Comparison of ENCODE assay signal across 26 cellular contexts in the genomic region with DNA sequence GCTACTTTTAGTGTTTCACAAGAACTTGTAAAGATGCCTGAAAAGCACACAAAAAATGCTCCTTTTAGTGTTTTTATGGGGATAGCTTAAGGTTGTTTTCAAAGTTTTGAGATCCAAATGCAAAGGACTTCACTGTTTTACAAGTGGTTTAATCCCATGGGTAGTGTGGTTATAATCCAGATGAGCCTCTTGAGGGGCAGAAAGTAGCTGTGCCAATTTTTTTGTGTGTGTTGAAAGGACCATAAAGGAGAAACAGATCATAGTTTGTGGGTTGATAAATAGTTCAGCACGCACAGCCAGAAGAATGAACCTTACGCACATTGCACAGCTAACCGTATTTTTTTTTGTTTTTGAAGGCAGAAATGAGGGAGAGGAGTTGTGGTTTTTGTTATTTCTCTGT.
DNase-seq lines count a peak whose midpoint lies in the region; ATAC-seq and TF ChIP-seq lines count a peak whose summit lies in the region.
"Had no signal": no experiment of that assay in that cellular context is flagged by ENCODE, and none has a peak within 500 bp of the region (broad histone marks: within the 10 kb centered on the region; RNA-seq: fewer than 3 reads in every experiment).

No MANE protein-coding gene starts in this region.

- no peak for ATAC-seq in GM19035 (IDR thresholded peaks at IDR 0.05; ENCODE audit: unreplicated experiment)
- ATAC-seq: activated CD8-positive, alpha-beta T cell treated with anti-CD3 and anti-CD28 coated beads for 36 hours; activated T-helper 17 cell treated with anti-CD3 and anti-CD28 coated beads, Interleukin-2, amount 50 U/mL, for 72 hours; naive thymus-derived CD4-positive, alpha-beta T cell; SK-N-SH treated with all-trans-retinoic acid at 6 μM for 48 hours; T-helper 17 cell had no signal

- peaks cover 0 to 9% (median 2%) of the 10 kb centered on the region in 8 donors for H3K9me3 Mint-ChIP-seq in CD4-positive, alpha-beta memory T cell
- H3K9me3 Mint-ChIP-seq: activated CD8-positive, alpha-beta T cell treated with anti-CD3 and anti-CD28 coated beads for 36 hours had no signal

- H3K4me1 Mint-ChIP-seq in CD4-positive, alpha-beta memory T cell = no peaks in the 10 kb centered on the region
- H3K4me1 Mint-ChIP-seq: activated T-helper 17 cell treated with anti-CD3 and anti-CD28 coated beads, Interleukin-2, amount 50 U/mL, for 72 hours; CD14-positive monocyte; naive thymus-derived CD4-positive, alpha-beta T cell; T-helper 17 cell had no signal

- no peaks in the 10 kb centered on the region for H4K20me1 ChIP-seq in GM23248 (ENCODE audit: insufficient read depth)

- H3F3A ChIP-seq in GM23248 (ENCODE audit: insufficient read depth) = peaks cover 31% of the 10 kb centered on the region

- peak overlapping the region; percentile 52; the same call in 1 of the 2 replicates for H3K9ac ChIP-seq in GM23248
- peak overlapping the region; percentile 61 for H3K9ac ChIP-seq in mesenchymal stem cell (ENCODE audit: low read length)

- no peak overlapping the region for H4K8ac ChIP-seq in mesenchymal stem cell (ENCODE audit: low read length)

- no peak overlapping the region for H3K14ac ChIP-seq in mesenchymal stem cell (ENCODE audit: low read length in 2 of 2)

- 0 out of 2 replicates have a peak overlapping the region, but pooled peaks have one; percentile 4 for H2AFZ ChIP-seq in GM23248
- no peak overlapping the region for H2AFZ ChIP-seq in mesenchymal stem cell (ENCODE audit: low read depth, low read length)

- H3K9me3 ChIP-seq in GM23248 (ENCODE audit: low read depth) (no peaks in the 10 kb centered on the region), mesenchymal stem cell (ENCODE audit: control insufficient read depth, low read length) (no peaks in the 10 kb centered on the region)
- H3K9me3 ChIP-seq in CD4-positive, alpha-beta memory T cell (ENCODE audit: control insufficient read depth in 1 of 2, low read length in 2 of 2) = no peaks in the 10 kb centered on the region
- H3K9me3 ChIP-seq: colonic mucosa, tibial nerve had no signal

- in situ Hi-C loops in GM23248 (cut with MboI) (no loop called here), astrocyte of the spinal cord (cut with HindIII; ENCODE audit: low sequenced_read_pairs) (no loop called here)

- no peak overlapping the region for H3K23ac ChIP-seq in mesenchymal stem cell (ENCODE audit: low read length in 2 of 2)

- no peak overlapping the region for H2BK5ac ChIP-seq in mesenchymal stem cell (ENCODE audit: low read depth, low read length, poor library complexity, severe bottlenecking)

- H2BK15ac ChIP-seq in mesenchymal stem cell (ENCODE audit: low read depth, poor library complexity, severe bottlenecking) = no peak overlapping the region

- H3K79me2 ChIP-seq in GM23248 (ENCODE audit: insufficient read depth) = no peaks in the 10 kb centered on the region

- no peak overlapping the region for H2BK12ac ChIP-seq in mesenchymal stem cell (ENCODE audit: low read length in 2 of 2)

- peak; percentile 37 for DNase-seq in AG04449 (ENCODE audit: low read depth, low spot score)
- DNase-seq in GM23248 = peak; percentile 82
- DNase-seq in astrocyte of the spinal cord (ENCODE audit: low read depth, low spot score) = peak; percentile 39
- DNase-seq in mesenchymal stem cell = no peak
- no peak for DNase-seq in NCI-H1930 (lab: John Stamatoyannopoulos, UW)
- DNase-seq in CD4-positive, alpha-beta memory T cell = no peak
- DNase-seq in NCI-H526 (lab: John Stamatoyannopoulos, UW) = no peak
- DNase-seq: activated CD4-positive, CD25-positive, alpha-beta regulatory T cell treated with anti-CD3 and anti-CD28 coated beads, Interleukin-2, amount 50 U/mL, for 72 hours; activated CD8-positive, alpha-beta T cell treated with anti-CD3 and anti-CD28 coated beads for 36 hours; activated naive CD4-positive, alpha-beta T cell treated with anti-CD3 and anti-CD28 coated beads, Interleukin-2, amount 50 U/mL, for 16 hours; colonic mucosa; effector CD8-positive, alpha-beta T cell; EL; midbrain; naive thymus-derived CD4-positive, alpha-beta T cell; NCI-H1417; NCI-H2107; NCI-H446 treated with DMSO at 0.1 percent for 48 hours; occipital lobe; T-helper 17 cell had no signal

- CTCF ChIA-PET in AG04449 (lab: Yijun Ruan, JAX) = interaction anchor here (2.9 kb wide), 1 partner anchor 126 kb away, joined by 13 read pairs; a partner anchor contains a TSS
- CTCF ChIA-PET in CD4-positive, alpha-beta memory T cell (lab: Charles Lee; ENCODE audit: partially characterized antibody) = no interaction called here

- no peak overlapping the region for H3K4ac ChIP-seq in mesenchymal stem cell (ENCODE audit: low read depth in 1 of 2, low read length in 2 of 2)

- no peak overlapping the region for H2BK120ac ChIP-seq in mesenchymal stem cell (ENCODE audit: low read depth, low read length)

- intact Hi-C loops in CD4-positive, alpha-beta memory T cell (cut with micrococcal nuclease) = no loop called here

- no peak overlapping the region for H3K27ac Mint-ChIP-seq in CD4-positive, alpha-beta memory T cell
- H3K27ac Mint-ChIP-seq: activated CD8-positive, alpha-beta T cell treated with anti-CD3 and anti-CD28 coated beads for 36 hours; activated T-helper 17 cell treated with anti-CD3 and anti-CD28 coated beads, Interleukin-2, amount 50 U/mL, for 72 hours; CD14-positive monocyte; naive thymus-derived CD4-positive, alpha-beta T cell; T-helper 17 cell had no signal

- H4K91ac ChIP-seq in mesenchymal stem cell (ENCODE audit: low read length) = no peak overlapping the region

- POLR2A ChIA-PET in AG04449 (lab: Yijun Ruan, JAX) = no interaction called here
- POLR2A ChIA-PET in CD4-positive, alpha-beta memory T cell (lab: Charles Lee; ENCODE audit: partially characterized antibody) = no interaction called here

- H3K4me3 Mint-ChIP-seq in CD4-positive, alpha-beta memory T cell = no peak overlapping the region
- H3K4me3 Mint-ChIP-seq: activated CD8-positive, alpha-beta T cell treated with anti-CD3 and anti-CD28 coated beads for 36 hours; activated T-helper 17 cell treated with anti-CD3 and anti-CD28 coated beads, Interleukin-2, amount 50 U/mL, for 72 hours; CD14-positive monocyte; naive thymus-derived CD4-positive, alpha-beta T cell; T-helper 17 cell had no signal

- H3K4me3 ChIP-seq in AG04449 (ENCODE audit: low read depth, low read length) (no peak overlapping the region), GM23248 (peak overlapping the region; percentile 32), astrocyte of the spinal cord (ENCODE audit: low read depth, low read length) (no peak overlapping the region), mesenchymal stem cell (ENCODE audit: insufficient read depth in 1 of 2, low read depth in 1 of 2, low read length in 2 of 2) (no peak overlapping the region)
- H3K4me3 ChIP-seq in CD4-positive, alpha-beta memory T cell (ENCODE audit: low read length in 2 of 2) = no peak overlapping the region
- H3K4me3 ChIP-seq: cardiac muscle cell, colonic mucosa, tibial nerve had no signal

- H3K27me3 ChIP-seq in GM23248 (replicated peaks; ENCODE audit: insufficient read depth) (no peaks in the 10 kb centered on the region), mesenchymal stem cell (ENCODE audit: control insufficient read depth in 1 of 2, insufficient read depth in 1 of 2, low read length in 2 of 2) (no peaks in the 10 kb centered on the region)
- H3K27me3 ChIP-seq in CD4-positive, alpha-beta memory T cell (ENCODE audit: insufficient read depth, low read length) = no peaks in the 10 kb centered on the region
- H3K27me3 ChIP-seq: cardiac muscle cell, colonic mucosa, tibial nerve had no signal

- H3K4me1 ChIP-seq in GM23248 (ENCODE audit: insufficient read depth) (peaks cover 57% of the 10 kb centered on the region), mesenchymal stem cell (ENCODE audit: control insufficient read depth, insufficient read depth, low read depth, low read length) (no peaks in the 10 kb centered on the region)
- H3K4me1 ChIP-seq in CD4-positive, alpha-beta memory T cell (ENCODE audit: insufficient read depth, low read length) = no peaks in the 10 kb centered on the region
- H3K4me1 ChIP-seq: colonic mucosa had no signal

- H3K36me3 Mint-ChIP-seq in CD4-positive, alpha-beta memory T cell = no peaks in the 10 kb centered on the region
- H3K36me3 Mint-ChIP-seq: CD14-positive monocyte; naive thymus-derived CD4-positive, alpha-beta T cell had no signal

- H3K79me1 ChIP-seq in mesenchymal stem cell (replicated peaks; ENCODE audit: low read length, poor library complexity, severe bottlenecking) = no peaks in the 10 kb centered on the region

- peak overlapping the region; percentile 65 for H3K27ac ChIP-seq in GM23248
- H3K27ac ChIP-seq in mesenchymal stem cell (ENCODE audit: low read length, poor library complexity, severe bottlenecking) = no peak overlapping the region
- H3K27ac ChIP-seq in CD4-positive, alpha-beta memory T cell (ENCODE audit: low read depth, low read length) = no peak overlapping the region
- H3K27ac ChIP-seq: cardiac muscle cell, colonic mucosa had no signal

- no peaks in the 10 kb centered on the region for H3K9me2 ChIP-seq in GM23248 (ENCODE audit: insufficient read depth)

- TF ChIP-seq CTCF in AG04449 (IDR thresholded peaks at IDR 0.05; ENCODE audit: insufficient read depth, low read length, missing control alignments) (no peak), astrocyte of the spinal cord (IDR thresholded peaks at IDR 0.05; ENCODE audit: low read depth, low read length) (no peak)

- WGBS in GM23248 (ENCODE audit: low coverage in 1 of 2, low lambda C conversion rate in 2 of 2, missing lambda C conversion rate in 2 of 2), 2 experiments = 13% methylated on average over 3 of the region's 3 CpGs
- 79% methylated on average over 3 of the region's 3 CpGs for WGBS in mesenchymal stem cell

- no peak overlapping the region for H3K18ac ChIP-seq in mesenchymal stem cell (ENCODE audit: low read depth in 1 of 2, low read length in 2 of 2)

- H3K36me3 ChIP-seq in GM23248 (ENCODE audit: low read depth) = no peaks in the 10 kb centered on the region
- H3K36me3 ChIP-seq in mesenchymal stem cell (ENCODE audit: control insufficient read depth in 1 of 2, insufficient read depth in 2 of 2, low read depth in 1 of 2, low read length in 2 of 2) = no peaks in the 10 kb centered on the region
- H3K36me3 ChIP-seq in CD4-positive, alpha-beta memory T cell (ENCODE audit: insufficient read depth, low read length) = no peaks in the 10 kb centered on the region
- H3K36me3 ChIP-seq: cardiac muscle cell, colonic mucosa, tibial nerve had no signal

- H2AK5ac ChIP-seq in mesenchymal stem cell (ENCODE audit: low read length, severe bottlenecking) = no peak overlapping the region

- peak overlapping the region; percentile 56 for H3K4me2 ChIP-seq in GM23248 (ENCODE audit: unreplicated experiment)
- H3K4me2 ChIP-seq in mesenchymal stem cell (ENCODE audit: low read length, poor library complexity, severe bottlenecking) = no peak overlapping the region

- H3K27me3 Mint-ChIP-seq in CD4-positive, alpha-beta memory T cell = no peaks in the 10 kb centered on the region

Comparison
In these comparisons a context has a peak if more than half of its experiments do, and no peak if none do; other contexts are left out.
1. DNase-seq: peak in AG04449 (single experiment), GM23248 (single experiment) and astrocyte of the spinal cord (single experiment); none in mesenchymal stem cell (single experiment), NCI-H1930 (0 of 2), CD4-positive, alpha-beta memory T cell (0 of 5) and NCI-H526 (0 of 2).